Comparison of ENCODE assay signal across 8 cellular contexts in genomic region chr19:42075616-42076374, GRCh38. TPM values are rescaled to one million over a fixed set of nuclear protein-coding genes. Genes with fewer than 3 reads are reported as not detected.
A peak's percentile ranks its signal among the peaks of the same experiment; 100 is the strongest.
DNase-seq lines count a peak whose midpoint lies in the region; ATAC-seq and TF ChIP-seq lines count a peak whose summit lies in the region.

ZNF574 (plus strand) TSS chr19:42076166; CDS start chr19:42078607, 2,441 bp downstream.

- DNase-seq in NCI-H1930 (lab: John Stamatoyannopoulos, UW) (peak; percentile 100), ascending aorta (ENCODE audit: low spot score in 2 of 2) (peak; percentile 96 to 99), right atrium auricular region (ENCODE audit: low spot score) (peak; percentile 99), psoas muscle (peak; percentile 98 to 99), uterus (peak; percentile 98 to 99)
- peak; percentile 98 for DNase-seq in T-helper 2 cell treated with Interferon-gamma antibody and Interleukin-4, amounts not matched to agents 5 μg/mL and 100 μg/mL, for 36 hours (ENCODE audit: low spot score)

- H3K36me3 Mint-ChIP-seq in T-helper 2 cell treated with Interferon-gamma antibody and Interleukin-4, amounts not matched to agents 5 μg/mL and 100 μg/mL, for 36 hours (ENCODE audit: low read depth): peaks cover 25% of the 10 kb centered on the region

- ATAC-seq in GM18502 (IDR thresholded peaks at IDR 0.05; ENCODE audit: poor library complexity, unreplicated experiment): peak; percentile 94
- ATAC-seq in HG02970 (IDR thresholded peaks at IDR 0.05; ENCODE audit: low FRiP score, unreplicated experiment): peak; percentile 93
- ATAC-seq in psoas muscle: peak; percentile 98 to 99 (median 99)

- H3K27ac ChIP-seq in ascending aorta: peak within 1 kb of the TSS; percentile 93
- H3K27ac ChIP-seq in right atrium auricular region: peak within 1 kb of the TSS; percentile 93 to 98
- peak within 1 kb of the TSS; percentile 98 for H3K27ac ChIP-seq in psoas muscle
- peak within 1 kb of the TSS; percentile 93 to 97 for H3K27ac ChIP-seq in uterus

- H3K9me3 ChIP-seq in ascending aorta: no peaks in the 10 kb centered on the region
- no peaks in the 10 kb centered on the region for H3K9me3 ChIP-seq in right atrium auricular region
- H3K9me3 ChIP-seq in psoas muscle: no peaks in the 10 kb centered on the region
- no peaks in the 10 kb centered on the region for H3K9me3 ChIP-seq in uterus

- H3K4me1 ChIP-seq in ascending aorta (peaks cover 5 to 15% of the 10 kb centered on the region in 2 donors), right atrium auricular region (peaks cover 0 to 22% of the 10 kb centered on the region in 2 donors), psoas muscle (peaks cover 3% of the 10 kb centered on the region), uterus (peaks cover 0 to 7% of the 10 kb centered on the region in 2 donors)

- 0 to 1% (median 1%) methylated on average over 57 to 80 of the region's 80 CpGs for WGBS in psoas muscle, 3 donors

- no peaks in the 10 kb centered on the region for H3K9me3 Mint-ChIP-seq in T-helper 2 cell treated with Interferon-gamma antibody and Interleukin-4, amounts not matched to agents 5 μg/mL and 100 μg/mL, for 36 hours

- intact Hi-C loops in ascending aorta (cut with DNase I): loop anchor here (2.0 to 10.0 kb wide), 9 partner anchors 117 to 811 kb away; partner anchors contain the start of genes ARHGEF1, DMAC2, GSK3A and HNRNPUL1
- intact Hi-C loops in psoas muscle (cut with DNase I): no loop called here
- intact Hi-C loops in uterus (cut with DNase I; ENCODE audit: low total_unique reads): no loop called here

- TF ChIP-seq POLR2A in uterus (IDR thresholded peaks at IDR 0.05): peak; percentile 94

- peaks cover 24 to 25% of the 10 kb centered on the region in 2 donors for H3K36me3 ChIP-seq in ascending aorta
- peaks cover 22% of the 10 kb centered on the region for H3K36me3 ChIP-seq in right atrium auricular region
- H3K36me3 ChIP-seq in psoas muscle (ENCODE audit: insufficient read depth in 1 of 2, low read depth in 1 of 2): peaks cover 2 to 24% of the 10 kb centered on the region in 2 donors
- H3K36me3 ChIP-seq in uterus: no peaks in the 10 kb centered on the region

- H3K4me3 Mint-ChIP-seq in T-helper 2 cell treated with Interferon-gamma antibody and Interleukin-4, amounts not matched to agents 5 μg/mL and 100 μg/mL, for 36 hours: peak within 1 kb of the TSS; percentile 94

- no peak for TF ChIP-seq CTCF in ascending aorta (IDR thresholded peaks at IDR 0.05)
- no peak for TF ChIP-seq CTCF in right atrium auricular region (IDR thresholded peaks at IDR 0.05)
- TF ChIP-seq CTCF in psoas muscle (IDR thresholded peaks at IDR 0.05): no peak
- peak in 2 of 4 experiments; percentile 10 to 31 for TF ChIP-seq CTCF in uterus (IDR thresholded peaks at IDR 0.05)

- H3K27me3 Mint-ChIP-seq in T-helper 2 cell treated with Interferon-gamma antibody and Interleukin-4, amounts not matched to agents 5 μg/mL and 100 μg/mL, for 36 hours (ENCODE audit: low read depth): peaks cover 2% of the 10 kb centered on the region

- peaks cover 29% of the 10 kb centered on the region for H3K4me1 Mint-ChIP-seq in T-helper 2 cell treated with Interferon-gamma antibody and Interleukin-4, amounts not matched to agents 5 μg/mL and 100 μg/mL, for 36 hours (ENCODE audit: low read depth)

- peak within 1 kb of the TSS; percentile 99 for H3K27ac Mint-ChIP-seq in T-helper 2 cell treated with Interferon-gamma antibody and Interleukin-4, amounts not matched to agents 5 μg/mL and 100 μg/mL, for 36 hours

- H3K27me3 ChIP-seq in ascending aorta (no peaks in the 10 kb centered on the region), right atrium auricular region (no peaks in the 10 kb centered on the region), psoas muscle (ENCODE audit: insufficient read depth in 3 of 3, low read length in 2 of 3) (no peaks in the 10 kb centered on the region), uterus (no peaks in the 10 kb centered on the region)

- H3K4me3 ChIP-seq in ascending aorta: peak within 1 kb of the TSS; percentile 75 to 84
- H3K4me3 ChIP-seq in right atrium auricular region: peak within 1 kb of the TSS; percentile 77 to 85
- peak within 1 kb of the TSS; percentile 92 for H3K4me3 ChIP-seq in psoas muscle
- H3K4me3 ChIP-seq in uterus: peak within 1 kb of the TSS; percentile 74 to 89

RNA-seq across cellular contexts. Expression of gene ZNF574, which starts in this region (rescaled TPM):
- total RNA-seq in ascending aorta: 14.9 TPM
- total RNA-seq in right atrium auricular region: 10 to 100 TPM in 1 of 2 donors, 1 to 10 TPM in 1; 8.1 to 13.6 TPM
- 10 to 100 TPM in 2 of 4 donors, 1 to 10 TPM in 2; 8.7 to 11.2 (median 9.8) TPM for total RNA-seq in psoas muscle
- 1 to 10 TPM; 6.4 to 8.4 (median 6.9) TPM for polyA plus RNA-seq in psoas muscle
- 10 to 100 TPM in 3 of 4 donors, 1 to 10 TPM in 1; 5.6 to 19.9 (median 14.1) TPM for total RNA-seq in uterus

Comparison
In these comparisons a context has a peak if more than half of its experiments do, and no peak if none do; other contexts are left out.
1. Peak in every context shown above with its lines: DNase-seq, ATAC-seq, H3K4me3 ChIP-seq and H3K27ac ChIP-seq.